Comparison of ENCODE assay signal across 8 cellular contexts in genomic region chr6:31739639-31740396, GRCh38. TPM values are rescaled to one million over a fixed set of nuclear protein-coding genes. Genes with fewer than 3 reads are reported as not detected.
A peak's percentile ranks its signal among the peaks of the same experiment; 100 is the strongest.
DNase-seq lines count a peak whose midpoint lies in the region; ATAC-seq, FAIRE-seq and TF ChIP-seq lines count a peak whose summit lies in the region.

Gene MSH5, plus strand, starts transcription at chr6:31740005. Its CDS starts 462 bp downstream, at chr6:31740467.

- H3K27ac ChIP-seq in ACC112 (ENCODE audit: low read depth, low read length) (peak within 1 kb of the TSS; percentile 89), VCaP (peak within 1 kb of the TSS; percentile 99), mammary epithelial cell (ENCODE audit: insufficient read depth, low read depth, low read length) (peak within 1 kb of the TSS; percentile 83), small intestine (ENCODE audit: low read depth in 1 of 2, low read length in 1 of 2) (peak within 1 kb of the TSS; percentile 94 to 97)

- H3K36me3 ChIP-seq in ACC112 (ENCODE audit: insufficient read depth, low read length): no peaks in the 10 kb centered on the region
- peaks cover 4% of the 10 kb centered on the region for H3K36me3 ChIP-seq in mammary epithelial cell (ENCODE audit: insufficient read depth, low read length)
- no peaks in the 10 kb centered on the region for H3K36me3 ChIP-seq in small intestine (ENCODE audit: control insufficient read depth in 2 of 2, insufficient read depth in 2 of 2, low read length in 2 of 2)

- intact Hi-C loops in mammary epithelial cell (cut with micrococcal nuclease): loop anchor here (1.0 to 10.0 kb wide), 6 partner anchors 37 to 455 kb away; partner anchors contain the start of genes ABHD16A, ATP6V1G2, DDX39B and GPSM3

- 2% methylated on average over 29 of the region's 58 CpGs for WGBS in mammary epithelial cell (ENCODE audit: low coverage, missing lambda C conversion rate)
- WGBS in small intestine, 3 donors: 0% methylated on average over 53 to 58 of the region's 58 CpGs

- H3K4me2 ChIP-seq in mammary epithelial cell (ENCODE audit: insufficient read depth, low read depth, low read length): peak within 1 kb of the TSS; percentile 97

- FAIRE-seq in small intestine (lab: Jason Lieb, UNC): no peak

- DNase-seq in NCI-H2227 (lab: John Stamatoyannopoulos, UW; ENCODE audit: unreplicated experiment) (peak; percentile 100), mammary epithelial cell (peak; percentile 99), iPS-NIHi11 (ENCODE audit: low spot score) (peak; percentile 97), small intestine (peak; percentile 100)

- H2AFZ ChIP-seq in ACC112 (ENCODE audit: low read length, unreplicated experiment) (peak within 1 kb of the TSS; percentile 67), mammary epithelial cell (ENCODE audit: low read depth, low read length) (peak within 1 kb of the TSS; percentile 89)

- H3K9me3 ChIP-seq in mammary epithelial cell (replicated peaks; ENCODE audit: insufficient read depth, low read length) (no peaks in the 10 kb centered on the region), small intestine (ENCODE audit: control insufficient read depth, low read depth) (no peaks in the 10 kb centered on the region)

- BruUV-seq in mammary epithelial cell (replicated peaks; lab: Mats Ljungman, UMichigan): TSS peak; percentile 39

- H4K20me1 ChIP-seq in mammary epithelial cell (ENCODE audit: insufficient read depth, low read length): no peaks in the 10 kb centered on the region

- ATAC-seq in GM18867 (IDR thresholded peaks at IDR 0.05; ENCODE audit: unreplicated experiment): peak; percentile 75
- peak; percentile 57 for ATAC-seq in HG03097 (IDR thresholded peaks at IDR 0.05; ENCODE audit: low FRiP score, unreplicated experiment)

- in situ Hi-C loops in mammary epithelial cell (cut with MboI; ENCODE audit: low sequenced_read_pairs in 2 of 2): no loop called here

- H3K79me2 ChIP-seq in ACC112 (ENCODE audit: control insufficient read depth, insufficient read depth, low read length, unreplicated experiment) (peaks cover 32% of the 10 kb centered on the region), mammary epithelial cell (ENCODE audit: insufficient read depth, low read length) (peaks cover 26% of the 10 kb centered on the region)

- TF ChIP-seq CTCF in VCaP (conservative IDR thresholded peaks at IDR 0.05): no peak
- no peak for TF ChIP-seq CTCF in mammary epithelial cell (conservative IDR thresholded peaks at IDR 0.05 in 1 of 2, IDR thresholded peaks at IDR 0.05 in 1 of 2; ENCODE audit: extremely low read depth in 1 of 2, insufficient read depth in 1 of 2, low read depth in 1 of 2, low read length in 2 of 2)

- dilution Hi-C loops in mammary epithelial cell (cut with HindIII; ENCODE audit: low sequenced_read_pairs): no loop called here

- H3K4me3 ChIP-seq in ACC112 (ENCODE audit: low read depth, low read length) (peak within 1 kb of the TSS; percentile 80), mammary epithelial cell (replicated peaks in 1 of 3; ENCODE audit: insufficient read depth in 1 of 3, low read depth in 2 of 3, low read length in 3 of 3) (peak within 1 kb of the TSS; percentile 67 to 76 (median 74)), small intestine (ENCODE audit: low read depth in 1 of 2, low read length in 2 of 2) (peak within 1 kb of the TSS; percentile 60 to 74)

- H3K9ac ChIP-seq in mammary epithelial cell (ENCODE audit: insufficient read depth, low read length): peak within 1 kb of the TSS; percentile 76

- peaks cover 28% of the 10 kb centered on the region for H3K4me1 ChIP-seq in ACC112 (ENCODE audit: control insufficient read depth, insufficient read depth, low read length, unreplicated experiment)
- H3K4me1 ChIP-seq in mammary epithelial cell (ENCODE audit: insufficient read depth, low read length): peaks cover 34% of the 10 kb centered on the region
- peaks cover 3 to 10% of the 10 kb centered on the region in 2 donors for H3K4me1 ChIP-seq in small intestine (ENCODE audit: control insufficient read depth in 2 of 2, insufficient read depth in 1 of 2, low read depth in 1 of 2, low read length in 1 of 2)

- CTCF ChIA-PET in mammary epithelial cell (lab: Charles Lee; ENCODE audit: low non-redundant PET): interaction anchor here (0.6 kb wide), 1 partner anchor 88 kb away, joined by 3 read pairs; the partner anchor contains the start of gene HSPA1B

- H3K27me3 ChIP-seq in ACC112 (ENCODE audit: insufficient read depth, low read length): no peaks in the 10 kb centered on the region
- H3K27me3 ChIP-seq in mammary epithelial cell (ENCODE audit: insufficient read depth, low read length): no peaks in the 10 kb centered on the region
- H3K27me3 ChIP-seq in small intestine (ENCODE audit: control insufficient read depth in 2 of 2, insufficient read depth in 2 of 2, low read length in 2 of 2): no peaks in the 10 kb centered on the region

RNA-seq across cellular contexts. Expression of gene MSH5, which starts in this region (rescaled TPM):
- 10 to 100 TPM in 1 of 2 donors, 1 to 10 TPM in 1; 9.3 to 28.3 TPM for total RNA-seq in mammary epithelial cell
- polyA plus RNA-seq in mammary epithelial cell (12.3 TPM), small intestine (10 to 100 TPM in 1 of 3 donors, 1 to 10 TPM in 2; 1.6 to 12.2 (median 6.3) TPM)
- 57.7 TPM for polyA minus RNA-seq in mammary epithelial cell

Comparison
In these comparisons a context has a peak if more than half of its experiments do, and no peak if none do; other contexts are left out.
1. Peak in every context shown above with its lines: DNase-seq, ATAC-seq, H3K4me3 ChIP-seq and H3K27ac ChIP-seq.